ENCODE assay signal across 28 cellular contexts in genomic region chr9:122029898-122030297, GRCh38.
DNase-seq lines count a peak whose midpoint lies in the region; ATAC-seq, FAIRE-seq and TF ChIP-seq lines count a peak whose summit lies in the region.
"Had no signal": no experiment of that assay in that cellular context is flagged by ENCODE, and none has a peak within 500 bp of the region (broad histone marks: within the 10 kb centered on the region; RNA-seq: fewer than 3 reads in every experiment).

No MANE protein-coding gene starts in this region.

- POLR2A ChIA-PET in A549 (lab: Yijun Ruan, JAX) = interaction anchor here (0.6 kb wide), 1 partner anchor 10 kb away, joined by 3 read pairs; no protein-coding TSS in a partner anchor

- H3K27me3 ChIP-seq in GM23248 (replicated peaks; ENCODE audit: insufficient read depth) (no peaks in the 10 kb centered on the region), foreskin keratinocyte (no peaks in the 10 kb centered on the region)
- H3K27me3 ChIP-seq: adrenal gland, BE2C, esophagus squamous epithelium, SJSA1 had no signal

- H3K9me3 Mint-ChIP-seq in activated T-cell treated with anti-CD3 and anti-CD28 coated beads, Interleukin-2, amount 50 U/mL, for 4 hours = peaks cover 8% of the 10 kb centered on the region
- H3K9me3 Mint-ChIP-seq: activated T-cell treated with anti-CD3 and anti-CD28 coated beads, Interleukin-2, amount 50 U/mL, for 24 hours; GM23338; natural killer cell; T-helper 1 cell treated with Interleukin-12 subunit alpha and Interleukin-12 subunit beta and Interleukin-4 antibody, amounts not matched to agents 30 μg/mL and 1 μg/mL, for 36 hours; type B pancreatic cell had no signal

- FAIRE-seq in A549 (lab: Jason Lieb, UNC) (peak; percentile 54), RCC 7860 (lab: Jason Lieb, UNC) (peak; percentile 68)

- in situ Hi-C loops in GM23248 (cut with MboI) = no loop called here

- no peaks in the 10 kb centered on the region for H3K9me2 ChIP-seq in GM23248 (ENCODE audit: insufficient read depth)

- H4K20me1 ChIP-seq in GM23248 (ENCODE audit: insufficient read depth) = no peaks in the 10 kb centered on the region

- H3K4me2 ChIP-seq in A549 (peak overlapping the region; percentile 35), GM23248 (ENCODE audit: unreplicated experiment) (no peak overlapping the region)
- H3K4me2 ChIP-seq: GM23338, smooth muscle cell had no signal

- H3K4me1 ChIP-seq in A549 = peaks cover 32% of the 10 kb centered on the region
- peaks cover 16% of the 10 kb centered on the region for H3K4me1 ChIP-seq in GM23248 (ENCODE audit: insufficient read depth)
- H3K4me1 ChIP-seq in foreskin keratinocyte = no peaks in the 10 kb centered on the region
- H3K4me1 ChIP-seq: BE2C had no signal

- TF ChIP-seq POLR2A in A549 (IDR thresholded peaks at IDR 0.05; ENCODE audit: low read length) = no peak

- no peaks in the 10 kb centered on the region for H3K27me3 Mint-ChIP-seq in activated T-cell treated with anti-CD3 and anti-CD28 coated beads, Interleukin-2, amount 50 U/mL, for 4 hours (ENCODE audit: low read depth)
- H3K27me3 Mint-ChIP-seq: activated T-cell treated with anti-CD3 and anti-CD28 coated beads, Interleukin-2, amount 50 U/mL, for 24 hours; type B pancreatic cell had no signal

- H3K36me3 ChIP-seq in GM23248 (ENCODE audit: low read depth) = no peaks in the 10 kb centered on the region
- H3K36me3 ChIP-seq: adrenal gland, BE2C, SJSA1 had no signal

- peaks cover 32% of the 10 kb centered on the region for H3K36me3 Mint-ChIP-seq in activated T-cell treated with anti-CD3 and anti-CD28 coated beads, Interleukin-2, amount 50 U/mL, for 4 hours (ENCODE audit: insufficient read depth)
- H3K36me3 Mint-ChIP-seq: natural killer cell had no signal

- TF ChIP-seq CTCF in A549 (IDR thresholded peaks at IDR 0.05) = no peak
- TF ChIP-seq CTCF in foreskin keratinocyte (conservative IDR thresholded peaks at IDR 0.05) = no peak

- no peak overlapping the region for H2AFZ ChIP-seq in GM23248
- H2AFZ ChIP-seq: GM23338 had no signal

- H3K9me3 ChIP-seq in A549 (no peaks in the 10 kb centered on the region), GM23248 (ENCODE audit: low read depth) (no peaks in the 10 kb centered on the region)
- H3K9me3 ChIP-seq: adrenal gland, BE2C, esophagus squamous epithelium, SJSA1 had no signal

- ATAC-seq in A549 (peak; percentile 76 to 92), foreskin keratinocyte (peak; percentile 24), HG02763 (IDR thresholded peaks at IDR 0.05; ENCODE audit: unreplicated experiment) (no peak)
- ATAC-seq in activated T-cell treated with anti-CD3 and anti-CD28 coated beads, Interleukin-2, amount 50 U/mL, for 4 hours = no peak
- ATAC-seq: GM23338, left ventricle myocardium superior, natural killer cell had no signal

- CTCF ChIA-PET in A549 (lab: Yijun Ruan, JAX) = interaction anchor here (0.6 to 2.2 kb wide), 4 partner anchors 19 to 343 kb away, joined by 3 to 5 read pairs (median 4); no protein-coding TSS in a partner anchor

- H3K27ac ChIP-seq in A549 = peak overlapping the region; percentile 36 to 62; a peak in 3 of 6 replicates
- H3K27ac ChIP-seq in GM23248 = no peak overlapping the region
- no peak overlapping the region for H3K27ac ChIP-seq in foreskin keratinocyte
- H3K27ac ChIP-seq: adrenal gland, esophagus squamous epithelium, SJSA1 had no signal

- H3K4me3 Mint-ChIP-seq in activated T-cell treated with anti-CD3 and anti-CD28 coated beads, Interleukin-2, amount 50 U/mL, for 4 hours = no peak overlapping the region
- H3K4me3 Mint-ChIP-seq: activated T-cell treated with anti-CD3 and anti-CD28 coated beads, Interleukin-2, amount 50 U/mL, for 24 hours; GM23338; natural killer cell; T-helper 1 cell treated with Interleukin-12 subunit alpha and Interleukin-12 subunit beta and Interleukin-4 antibody, amounts not matched to agents 30 μg/mL and 1 μg/mL, for 36 hours; type B pancreatic cell had no signal

- H3F3A ChIP-seq in GM23248 (ENCODE audit: insufficient read depth) = peaks cover 6% of the 10 kb centered on the region

- WGBS in A549 (ENCODE audit: missing lambda C conversion rate) = 42% methylated on average over 3 of the region's 3 CpGs
- 87 to 91% methylated on average over 3 of the region's 3 CpGs for WGBS in GM23248 (ENCODE audit: low coverage in 1 of 2, low lambda C conversion rate in 2 of 2, missing lambda C conversion rate in 2 of 2), 2 experiments

- peak; percentile 36 to 73 for DNase-seq in A549 (ENCODE audit: low read depth in 1 of 2, low spot score in 1 of 2)
- DNase-seq in GM23248 = peak; percentile 28
- DNase-seq in RCC 7860 (ENCODE audit: low spot score) = peak; percentile 78
- peak; percentile 21 to 35 for DNase-seq in foreskin keratinocyte
- no peak for DNase-seq in GDM1 (lab: John Stamatoyannopoulos, UW)
- DNase-seq in activated T-cell treated with anti-CD3 and anti-CD28 coated beads, Interleukin-2, amount 50 U/mL, for 4 hours = no peak
- no peak for DNase-seq in activated gamma-delta T cell (lab: John Stamatoyannopoulos, UW)
- DNase-seq: activated CD4-positive, alpha-beta T cell treated with anti-CD3 and anti-CD28 coated beads for 4 hours; activated naive CD4-positive, alpha-beta T cell treated with Interleukin-2 at 50 U/mL for 16 hours; activated T-cell treated with anti-CD3 and anti-CD28 coated beads, Interleukin-2, amount 50 U/mL, for 24 hours; adrenal gland; BE2C; DND-41; effector CD8-positive, alpha-beta T cell; esophagus squamous epithelium; Kasumi-1; left ventricle myocardium superior; natural killer cell; NCI-H1417 treated with DMSO at 0.1 percent for 48 hours; NCI-H510A treated with DMSO at 0.1 percent for 48 hours; retina; stimulated activated CD4-positive, alpha-beta T cell treated with anti-CD3 and anti-CD28 coated beads, Interleukin-2, amount 100 ng/mL, for 24 hours had no signal

- no peak for TF ChIP-seq RAD21 in A549 (conservative IDR thresholded peaks at IDR 0.05 in 1 of 2, IDR thresholded peaks at IDR 0.05 in 1 of 2)

- H3K4me3 ChIP-seq in A549 (no peak overlapping the region), GM23248 (no peak overlapping the region)
- H3K4me3 ChIP-seq: adrenal gland, esophagus squamous epithelium, GM23338, SJSA1, smooth muscle cell had no signal

- no peak overlapping the region for H3K9ac ChIP-seq in GM23248

- H3K4me1 Mint-ChIP-seq in activated T-cell treated with anti-CD3 and anti-CD28 coated beads, Interleukin-2, amount 50 U/mL, for 4 hours (ENCODE audit: low read depth) = no peaks in the 10 kb centered on the region
- H3K4me1 Mint-ChIP-seq: natural killer cell had no signal

- TF ChIP-seq EP300 in A549 (IDR thresholded peaks at IDR 0.05) = no peak

- H3K79me2 ChIP-seq in GM23248 (ENCODE audit: insufficient read depth) = no peaks in the 10 kb centered on the region

TF ChIP-seq in A549, 52 proteins besides CTCF, POLR2A, EP300 and RAD21:
- TF ChIP-seq FOSL2 (IDR thresholded peaks at IDR 0.05) (no peak), FOSL2 (CRISPR knock-in tag; IDR thresholded peaks at IDR 0.05) (peak; percentile 63), CEBPB (IDR thresholded peaks at IDR 0.05) (peak; percentile 21 to 71; a peak in 2 of 4 replicates), JUN (IDR thresholded peaks at IDR 0.05) (no peak), RFX5 (IDR thresholded peaks at IDR 0.05) (peak; percentile 91)

Comparison
In these comparisons a context has a peak if more than half of its experiments do, and no peak if none do; other contexts are left out.
1. ATAC-seq: peak in A549 (2 of 2) and foreskin keratinocyte (single experiment); none in HG02763 (single experiment) and activated T-cell treated with anti-CD3 and anti-CD28 coated beads, Interleukin-2, amount 50 U/mL, for 4 hours (0 of 2).
2. DNase-seq: peak in A549 (2 of 2), GM23248 (single experiment), RCC 7860 (single experiment) and foreskin keratinocyte (2 of 2); none in GDM1 (single experiment), activated T-cell treated with anti-CD3 and anti-CD28 coated beads, Interleukin-2, amount 50 U/mL, for 4 hours (single experiment) and activated gamma-delta T cell (single experiment).
3. H3K27ac ChIP-seq: peak in A549 (2 of 2); none in GM23248 (single experiment) and foreskin keratinocyte (single experiment).